Comparison of ENCODE assay signal across 8 cellular contexts in the genomic region with DNA sequence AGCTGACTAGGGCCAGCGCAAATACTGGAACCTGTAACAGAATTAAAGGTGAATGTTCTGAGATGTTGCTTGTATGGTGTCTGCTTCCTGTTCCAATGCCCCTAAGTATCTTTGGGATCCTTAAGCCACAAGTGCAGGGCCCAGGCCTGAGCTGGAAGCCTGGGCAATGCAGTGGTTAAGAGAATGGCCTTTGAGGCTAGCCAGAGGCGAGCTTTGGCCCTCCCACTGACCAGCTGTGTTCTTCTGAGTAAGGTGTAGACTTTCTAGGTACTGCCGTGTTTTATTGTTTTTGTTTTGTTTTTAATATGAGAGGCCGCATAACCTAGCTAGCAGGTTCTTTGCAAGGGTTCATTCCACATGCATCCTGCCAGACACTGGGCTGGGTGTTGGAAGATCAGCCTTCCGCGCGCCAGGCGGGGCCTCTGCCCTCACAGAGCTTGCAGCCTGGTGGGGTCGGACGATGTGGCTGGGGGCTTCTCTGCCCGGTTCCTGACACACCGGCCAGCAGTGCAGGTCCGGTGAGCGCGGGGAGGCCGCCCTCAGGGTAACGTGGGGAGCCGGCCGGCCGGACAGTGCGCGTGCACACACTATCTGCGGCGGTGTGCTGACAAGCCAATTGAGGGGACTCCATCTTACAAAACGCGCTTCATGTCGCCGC. TPM values are rescaled to one million over a fixed set of nuclear protein-coding genes. Genes with fewer than 3 reads are reported as not detected.
DNase-seq lines count a peak whose midpoint lies in the region; ATAC-seq and TF ChIP-seq lines count a peak whose summit lies in the region.

No MANE protein-coding gene starts in this region.

- DNase-seq in epithelial cell of proximal tubule (ENCODE audit: low read depth), result no peak
- DNase-seq in SW 1271 (lab: John Stamatoyannopoulos, UW), result no peak

- no peak for TF ChIP-seq CTCF in OCI-LY3 (IDR thresholded peaks at IDR 0.05; ENCODE audit: low read depth, low read length)
- TF ChIP-seq CTCF in epithelial cell of proximal tubule (conservative IDR thresholded peaks at IDR 0.05; ENCODE audit: low read depth, low read length), result no peak
- TF ChIP-seq CTCF in parathyroid adenoma (IDR thresholded peaks at IDR 0.05), result no peak

- H3K4me3 ChIP-seq in OCI-LY3 (ENCODE audit: low read length) (peak overlapping the region; percentile 91), epithelial cell of proximal tubule (ENCODE audit: low read depth, low read length) (peak overlapping the region; percentile 94), parathyroid adenoma (ENCODE audit: low read depth, low read length) (peak overlapping the region; percentile 80)

- peak overlapping the region; percentile 32; the same call in 1 of the 2 replicates for H3K27ac ChIP-seq in OCI-LY3 (ENCODE audit: low read length)
- H3K27ac ChIP-seq in parathyroid adenoma, result peak overlapping the region; percentile 87

- 0 out of 2 replicates have a peak, but pooled peaks cover 2% of the 10 kb centered on the region for H4K20me1 ChIP-seq in OCI-LY3 (ENCODE audit: insufficient read depth, low read length)

- peak overlapping the region; percentile 94 for H3K9ac ChIP-seq in ES-I3 (ENCODE audit: low read depth, low read length)
- H3K9ac ChIP-seq in OCI-LY3 (ENCODE audit: low read length), result peak overlapping the region; percentile 51; the same call in 1 of the 2 replicates
- H3K9ac ChIP-seq in parathyroid adenoma, result peak overlapping the region; percentile 72

- peaks cover 7% of the 10 kb centered on the region; the same call in 1 of the 2 replicates for H3K4me1 ChIP-seq in ES-I3 (ENCODE audit: insufficient read depth, low read length)
- peaks cover 33% of the 10 kb centered on the region for H3K4me1 ChIP-seq in OCI-LY3 (ENCODE audit: low read length)
- peaks cover 24% of the 10 kb centered on the region for H3K4me1 ChIP-seq in parathyroid adenoma

- H2AFZ ChIP-seq in OCI-LY3 (ENCODE audit: low read depth, low read length) (no peak overlapping the region), parathyroid adenoma (peak overlapping the region; percentile 96)

- H3K36me3 ChIP-seq in ES-I3 (ENCODE audit: insufficient read depth, low read length) (no peaks in the 10 kb centered on the region), OCI-LY3 (replicated peaks; ENCODE audit: low read depth, low read length) (peaks cover 36% of the 10 kb centered on the region), parathyroid adenoma (ENCODE audit: control insufficient read depth, insufficient read depth, low read length) (no peaks in the 10 kb centered on the region)

- H3K9me3 ChIP-seq in ES-I3 (ENCODE audit: control insufficient read depth, insufficient read depth, low read length) (no peaks in the 10 kb centered on the region), OCI-LY3 (ENCODE audit: insufficient read depth, low read length) (no peaks in the 10 kb centered on the region), parathyroid adenoma (ENCODE audit: control insufficient read depth, low read length) (no peaks in the 10 kb centered on the region)

- ATAC-seq in GM21576 (IDR thresholded peaks at IDR 0.05; ENCODE audit: unreplicated experiment) (no peak), GM18909 (IDR thresholded peaks at IDR 0.05; ENCODE audit: poor library complexity, unreplicated experiment) (no peak), GM21423 (IDR thresholded peaks at IDR 0.05; ENCODE audit: unreplicated experiment) (no peak)

- H3K79me2 ChIP-seq in OCI-LY3 (ENCODE audit: low read length) (peaks cover 44% of the 10 kb centered on the region), parathyroid adenoma (peaks cover 29% of the 10 kb centered on the region)

- peak overlapping the region; percentile 80 for H3K4me2 ChIP-seq in OCI-LY3 (ENCODE audit: low read length)
- peak overlapping the region; percentile 98 for H3K4me2 ChIP-seq in parathyroid adenoma (ENCODE audit: low read length)

- H3K27me3 ChIP-seq in OCI-LY3 (ENCODE audit: low read depth, low read length) (no peaks in the 10 kb centered on the region), parathyroid adenoma (ENCODE audit: control insufficient read depth, insufficient read depth, low read length) (no peaks in the 10 kb centered on the region)

RNA-seq across cellular contexts. Expression of a gene that starts 0.6 kb away (rescaled TPM):
- 15.7 and 47.6 TPM in 2 replicates for total RNA-seq in epithelial cell of proximal tubule

RNA-seq across cellular contexts. Expression of a gene that starts 4.4 kb away (rescaled TPM):
- 49.4 and 58.2 TPM in 2 replicates for total RNA-seq in epithelial cell of proximal tubule

RNA-seq across cellular contexts. Expression of a gene that starts 11.2 kb away (rescaled TPM):
- total RNA-seq in epithelial cell of proximal tubule, result 23.8 and 25.9 TPM in 2 replicates

RNA-seq across cellular contexts. Expression of a gene that starts 13.6 kb away (rescaled TPM):
- total RNA-seq in epithelial cell of proximal tubule, result 0.75 and 0.94 TPM in 2 replicates

RNA-seq across cellular contexts. Expression of a gene that starts 30.3 kb away (rescaled TPM):
- 25.2 and 28.8 TPM in 2 replicates for total RNA-seq in epithelial cell of proximal tubule
